ENCODE assay signal across 8 cellular contexts in the genomic region with DNA sequence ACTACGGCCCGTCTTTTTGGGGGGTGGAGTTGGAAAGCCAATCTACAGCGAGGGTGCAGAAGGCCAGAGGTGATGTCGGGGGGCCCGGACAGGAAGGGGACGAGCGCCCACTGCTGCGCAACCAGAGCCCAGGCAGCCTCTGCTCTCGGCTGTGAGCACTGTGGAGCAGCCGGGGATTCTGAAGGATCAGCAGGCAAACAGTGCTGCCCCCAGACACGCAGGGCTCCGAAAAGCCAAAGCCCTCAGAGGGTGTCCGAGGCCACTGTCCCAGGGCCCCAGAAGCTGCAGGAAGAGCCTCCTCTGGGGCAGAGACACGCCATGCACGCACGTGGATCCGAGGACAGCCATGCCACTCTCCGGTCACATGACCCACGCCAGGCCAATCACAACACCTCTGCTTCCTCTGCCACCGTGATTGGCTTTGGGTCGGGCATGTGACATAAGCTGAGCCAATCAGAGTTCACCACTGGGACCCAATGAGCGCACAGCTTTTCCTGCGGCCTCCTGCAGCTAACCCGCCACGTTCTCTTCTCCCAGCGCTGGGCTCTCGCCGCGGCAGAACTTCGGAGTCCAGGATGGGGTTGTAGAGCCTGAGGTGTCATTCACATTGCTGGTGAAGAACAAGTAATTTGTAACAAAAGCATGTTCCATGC. TPM values are rescaled to one million over a fixed set of nuclear protein-coding genes. Genes with fewer than 3 reads are reported as not detected.
A peak's percentile ranks its signal among the peaks of the same experiment; 100 is the strongest.
DNase-seq lines count a peak whose midpoint lies in the region; ATAC-seq and TF ChIP-seq lines count a peak whose summit lies in the region.

No MANE protein-coding gene starts in this region.

- no peak overlapping the region for H3K4me3 ChIP-seq in Caco-2 (ENCODE audit: low read depth, low read length)
- H3K4me3 ChIP-seq in MM.1S (ENCODE audit: low read length) = no peak overlapping the region
- H3K4me3 ChIP-seq in mesendoderm (ENCODE audit: low read length) = no peak overlapping the region

- no peak overlapping the region for H4K8ac ChIP-seq in mesendoderm (ENCODE audit: low read depth, low read length)

- no peaks in the 10 kb centered on the region; the same call in 1 of the 2 replicates for H3K36me3 ChIP-seq in Caco-2 (ENCODE audit: control insufficient read depth, insufficient read depth, low read length)
- H3K36me3 ChIP-seq in MM.1S (replicated peaks; ENCODE audit: insufficient read depth, low read length) = no peaks in the 10 kb centered on the region
- H3K36me3 ChIP-seq in mesendoderm (ENCODE audit: control insufficient read depth, insufficient read depth, low read length) = no peaks in the 10 kb centered on the region

- no peaks in the 10 kb centered on the region for H3K36me3 Mint-ChIP-seq in Caco-2 (ENCODE audit: insufficient read depth, unreplicated experiment)

- H3K79me1 ChIP-seq in mesendoderm (ENCODE audit: low read length) = no peaks in the 10 kb centered on the region

- no peak overlapping the region for H3K18ac ChIP-seq in mesendoderm (ENCODE audit: low read length)

- no peak overlapping the region for H2BK15ac ChIP-seq in mesendoderm (replicated peaks; ENCODE audit: low read depth)

- H3K27ac Mint-ChIP-seq in Caco-2 (ENCODE audit: unreplicated experiment) = no peak overlapping the region

- H3K9me2 ChIP-seq in MM.1S (replicated peaks; ENCODE audit: insufficient read depth, low read length) = no peaks in the 10 kb centered on the region

- H3K79me2 ChIP-seq in MM.1S (ENCODE audit: low read length) (no peaks in the 10 kb centered on the region), mesendoderm (ENCODE audit: control insufficient read depth, insufficient read depth, low read length) (no peaks in the 10 kb centered on the region)

- CTCF ChIA-PET in Caco-2 (lab: Charles Lee) = interaction anchor here (0.9 kb wide), 1 partner anchor 13 kb away, joined by 3 read pairs; no protein-coding TSS in a partner anchor

- H3K9me3 ChIP-seq in Caco-2 = no peaks in the 10 kb centered on the region
- H3K9me3 ChIP-seq in MM.1S (replicated peaks; ENCODE audit: insufficient read depth, low read length) = no peaks in the 10 kb centered on the region

- H3K4me2 ChIP-seq in MM.1S (ENCODE audit: low read depth, low read length) = peak overlapping the region; percentile 54
- no peak overlapping the region for H3K4me2 ChIP-seq in mesendoderm (ENCODE audit: low read length)

- H3K4me1 ChIP-seq in Caco-2 = no peaks in the 10 kb centered on the region
- no peaks in the 10 kb centered on the region for H3K4me1 ChIP-seq in MM.1S (ENCODE audit: low read length)
- H3K4me1 ChIP-seq in mesendoderm (ENCODE audit: control insufficient read depth, low read depth, low read length) = no peaks in the 10 kb centered on the region

- H3K27ac ChIP-seq in MM.1S (ENCODE audit: low read length) (no peak overlapping the region), mesendoderm (ENCODE audit: low read depth, low read length) (no peak overlapping the region)

- no peak overlapping the region for H2BK120ac ChIP-seq in mesendoderm (ENCODE audit: low read depth, low read length)

- H3K4me3 Mint-ChIP-seq in Caco-2 (ENCODE audit: unreplicated experiment) = no peak overlapping the region

- H4K20me1 ChIP-seq in MM.1S (ENCODE audit: insufficient read depth, low read length) = no peaks in the 10 kb centered on the region

- H3K4me1 Mint-ChIP-seq in Caco-2 (ENCODE audit: low read depth, unreplicated experiment) = no peaks in the 10 kb centered on the region

- H3F3A ChIP-seq in MM.1S (ENCODE audit: insufficient read depth, low read length) = no peaks in the 10 kb centered on the region

- TF ChIP-seq CTCF in Caco-2 (IDR thresholded peaks at IDR 0.05; ENCODE audit: insufficient read depth in 1 of 2, low read depth in 1 of 2, low read length in 1 of 2, severe bottlenecking in 1 of 2, unreplicated experiment in 1 of 2) = peak in 1 of 2 experiments; percentile 5
- TF ChIP-seq CTCF in MM.1S (IDR thresholded peaks at IDR 0.05; ENCODE audit: low read length) = no peak

- H3K27me3 ChIP-seq in Caco-2 (replicated peaks; ENCODE audit: control insufficient read depth, insufficient read depth, low read length) (no peaks in the 10 kb centered on the region), MM.1S (replicated peaks; ENCODE audit: insufficient read depth, low read length) (peaks cover 95% of the 10 kb centered on the region), mesendoderm (ENCODE audit: insufficient read depth, low read length, poor library complexity) (no peaks in the 10 kb centered on the region)

- no peak overlapping the region for H3K4ac ChIP-seq in mesendoderm (ENCODE audit: low read depth, low read length)

- no peak overlapping the region for H3K23ac ChIP-seq in mesendoderm (ENCODE audit: low read length)

- H3K9ac ChIP-seq in MM.1S (ENCODE audit: low read length) (no peak overlapping the region), mesendoderm (ENCODE audit: low read length) (no peak overlapping the region)

- H2AK5ac ChIP-seq in mesendoderm (ENCODE audit: low read length) = no peak overlapping the region

- intact Hi-C loops in Caco-2 (cut with micrococcal nuclease; ENCODE audit: unreplicated experiment) = no loop called here

- peak overlapping the region; percentile 45; the same call in 1 of the 2 replicates for H2AFZ ChIP-seq in MM.1S (ENCODE audit: low read length)

- no peak for ATAC-seq in GM18520 (IDR thresholded peaks at IDR 0.05; ENCODE audit: unreplicated experiment)
- no peak for ATAC-seq in GM21717 (IDR thresholded peaks at IDR 0.05; ENCODE audit: unreplicated experiment)
- no peak for ATAC-seq in HG03139 (IDR thresholded peaks at IDR 0.05; ENCODE audit: unreplicated experiment)

- peak; percentile 52 to 74 for DNase-seq in Caco-2
- peak; percentile 33 for DNase-seq in MM.1S
- DNase-seq in cerebellar cortex (ENCODE audit: low spot score) = peak; percentile 93
- DNase-seq in mesendoderm = peak; percentile 66
- DNase-seq in dedifferentiated amniotic fluid mesenchymal stem cell (ENCODE audit: extremely low spot score) = no peak

- H3K56ac ChIP-seq in mesendoderm (ENCODE audit: low read length) = no peak overlapping the region

- H4K5ac ChIP-seq in mesendoderm (ENCODE audit: low read length) = no peak overlapping the region

- BruUV-seq in Caco-2 (replicated peaks; lab: Mats Ljungman, UMichigan) = no TSS peak

- H3K27me3 Mint-ChIP-seq in Caco-2 (ENCODE audit: insufficient read depth, unreplicated experiment) = no peaks in the 10 kb centered on the region

- no CpG with 5 or more reads among the region's 30 CpGs for WGBS in mesendoderm (ENCODE audit: extremely low coverage, insufficient coverage, low lambda C conversion rate)

- H2BK5ac ChIP-seq in mesendoderm (ENCODE audit: low read length) = no peak overlapping the region

- POLR2A ChIA-PET in Caco-2 (lab: Charles Lee) = no interaction called here

- no peaks in the 10 kb centered on the region for H3K9me3 Mint-ChIP-seq in Caco-2 (ENCODE audit: unreplicated experiment)

RNA-seq across cellular contexts. Expression of a gene that starts 40.7 kb away (rescaled TPM):
- 1,436 and 1,933 TPM in 2 replicates for total RNA-seq in Caco-2 (2022)
- 9,422 TPM for polyA plus RNA-seq in mesendoderm (2013, experiment 1 of 2)
- polyA plus RNA-seq in mesendoderm (2013, experiment 2 of 2) = 9,613 TPM

RNA-seq across cellular contexts. Expression of a gene that starts 56.2 kb away (rescaled TPM):
- 2.1 and 2.9 TPM in 2 replicates for total RNA-seq in Caco-2 (2022)
- not detected for polyA plus RNA-seq in mesendoderm (2013, experiment 1 of 2)
- not detected for polyA plus RNA-seq in mesendoderm (2013, experiment 2 of 2)
